ENCODE assay signal across 8 cellular contexts in the genomic region with DNA sequence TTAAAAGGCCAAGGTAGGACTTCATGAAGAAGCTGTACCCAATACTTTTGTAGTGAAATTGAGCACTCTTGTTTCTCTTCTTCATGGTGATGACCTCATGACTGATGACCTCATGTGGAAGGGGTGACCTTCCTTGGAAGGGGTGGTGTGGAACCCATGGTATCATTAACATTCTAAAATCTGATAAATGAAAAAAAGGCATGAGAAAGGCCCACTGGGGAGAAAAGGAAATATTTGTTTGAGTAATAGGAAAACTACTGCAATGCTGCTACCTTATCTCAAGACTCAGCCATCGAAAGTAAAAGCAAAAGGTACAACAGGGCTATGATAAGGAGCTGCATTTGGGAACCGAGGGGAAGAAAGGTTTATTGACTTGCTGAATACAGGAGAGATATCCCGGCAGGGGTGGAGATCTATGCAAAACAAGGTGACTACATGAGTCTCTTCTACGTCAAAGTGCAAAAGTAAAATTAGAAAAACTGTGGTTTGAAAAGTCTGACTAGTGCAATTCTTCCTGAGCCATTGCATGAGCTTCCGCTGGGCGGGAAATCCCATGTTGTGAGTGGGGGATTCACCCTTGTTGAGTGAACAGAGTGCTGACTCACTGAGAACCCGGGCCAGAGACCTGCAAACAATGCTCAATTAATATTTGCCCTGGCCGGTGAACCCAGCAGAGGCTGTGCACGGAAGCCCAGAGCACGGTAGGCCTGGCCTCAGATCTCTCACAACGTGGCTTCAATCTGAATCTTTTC.
DNase-seq lines count a peak whose midpoint lies in the region; ATAC-seq, FAIRE-seq and TF ChIP-seq lines count a peak whose summit lies in the region.

No MANE protein-coding gene starts in this region.

- TF ChIP-seq CTCF in CD8-positive, alpha-beta T cell (IDR thresholded peaks at IDR 0.05) = no peak
- TF ChIP-seq CTCF in H1 (IDR thresholded peaks at IDR 0.05; ENCODE audit: control extremely low read depth in 1 of 3, insufficient read depth in 1 of 3, low read depth in 1 of 3, low read length in 3 of 3) (no peak), natural killer cell (IDR thresholded peaks at IDR 0.05) (no peak)

- no peaks in the 10 kb centered on the region for H3K79me2 ChIP-seq in H1 (ENCODE audit: control insufficient read depth in 1 of 2, insufficient read depth in 2 of 2, low read length in 2 of 2)

- H3K18ac ChIP-seq in H1 (ENCODE audit: extremely low read depth, low read length) = no peak overlapping the region

- no peak overlapping the region for H2BK20ac ChIP-seq in H1 (ENCODE audit: low read length)

- CTCF ChIA-PET in CD8-positive, alpha-beta T cell (lab: Charles Lee) = no interaction called here
- CTCF ChIA-PET in H1 (lab: Charles Lee; ENCODE audit: partially characterized antibody) = interaction anchor here (0.5 to 1.7 kb wide), 4 partner anchors 56 to 136 kb away, joined by 3 to 5 read pairs (median 4); no protein-coding TSS in a partner anchor

- DNase-seq in CD8-positive, alpha-beta T cell = peak; percentile 2 to 59 (median 20)
- DNase-seq in HK-2 (ENCODE audit: unreplicated experiment) (peak; percentile 71), H1 (ENCODE audit: low read depth in 1 of 2, low spot score in 2 of 2) (no peak), natural killer cell (no peak), superior temporal gyrus (ENCODE audit: extremely low spot score) (peak; percentile 54), OCI-M2 (lab: John Stamatoyannopoulos, UW; ENCODE audit: unreplicated experiment) (no peak)
- peak; percentile 61 to 65 for DNase-seq in activated CD4-positive, alpha-beta T cell treated with anti-CD3 and anti-CD28 coated beads for 24 hours (ENCODE audit: low read depth in 2 of 2)

- H3K79me1 ChIP-seq in H1 (ENCODE audit: low read depth, low read length) = no peaks in the 10 kb centered on the region

- H4K91ac ChIP-seq in H1 (replicated peaks; ENCODE audit: insufficient read length, low read length) = no peak overlapping the region

- H4K20me1 ChIP-seq in H1 (replicated peaks in 1 of 2; ENCODE audit: control insufficient read depth in 1 of 2, insufficient read depth in 2 of 2, low read length in 2 of 2) = no peaks in the 10 kb centered on the region

- no peak overlapping the region for H2BK5ac ChIP-seq in H1 (ENCODE audit: low read depth, low read length)

- H2AK5ac ChIP-seq in H1 (ENCODE audit: low read depth, low read length) = no peak overlapping the region

- H3K27ac Mint-ChIP-seq in CD8-positive, alpha-beta T cell = peak overlapping the region; percentile 12
- peak overlapping the region in 1 of 2 donors; percentile 78 for H3K27ac Mint-ChIP-seq in natural killer cell

- no peaks in the 10 kb centered on the region for H3K36me3 Mint-ChIP-seq in CD8-positive, alpha-beta T cell
- no peaks in the 10 kb centered on the region for H3K36me3 Mint-ChIP-seq in natural killer cell

- no peak overlapping the region for H3K4me3 ChIP-seq in CD8-positive, alpha-beta T cell (ENCODE audit: low read depth, low read length)
- H3K4me3 ChIP-seq in H1 (ENCODE audit: extremely low read depth in 1 of 4, insufficient read depth in 2 of 4, low read depth in 3 of 4, low read length in 4 of 4) = no peak overlapping the region

- ATAC-seq in CD8-positive, alpha-beta T cell = peak; percentile 87
- peak; percentile 84 for ATAC-seq in GM19468 (IDR thresholded peaks at IDR 0.05; ENCODE audit: extremely low read depth, unreplicated experiment)
- ATAC-seq in natural killer cell = peak; percentile 81 to 88 (median 88)

- H3K9me3 ChIP-seq in CD8-positive, alpha-beta T cell (ENCODE audit: low read length) = no peaks in the 10 kb centered on the region
- peaks cover 0 to 8% of the 10 kb centered on the region in 2 experiments; a peak in 2 of 4 replicates for H3K9me3 ChIP-seq in H1 (ENCODE audit: insufficient read depth in 2 of 2, low read depth in 1 of 2, low read length in 1 of 2)

- intact Hi-C loops in CD8-positive, alpha-beta T cell (cut with DNase I, micrococcal nuclease) = no loop called here
- intact Hi-C loops in natural killer cell (cut with micrococcal nuclease) = no loop called here

- H3K4me3 Mint-ChIP-seq in CD8-positive, alpha-beta T cell = peak overlapping the region; percentile 68
- peak overlapping the region; percentile 33 for H3K4me3 Mint-ChIP-seq in natural killer cell

- no peak overlapping the region for H3K4ac ChIP-seq in H1 (replicated peaks; ENCODE audit: insufficient read length, low read depth, low read length)

- no peak for TF ChIP-seq EP300 in H1 (IDR thresholded peaks at IDR 0.05; ENCODE audit: borderline replicate concordance in 1 of 2, low read depth in 2 of 2, low read length in 2 of 2)

- 0 out of 2 replicates have a peak overlapping the region, but pooled peaks have one; percentile 52 for H2AFZ ChIP-seq in H1 (ENCODE audit: low read length)

- FAIRE-seq in H1 (lab: Jason Lieb, UNC) = no peak

- TF ChIP-seq RAD21 in H1 (IDR thresholded peaks at IDR 0.05 in 1 of 2, conservative IDR thresholded peaks at IDR 0.05 in 1 of 2; ENCODE audit: low read depth in 2 of 2, low read length in 2 of 2) = no peak

- no peak overlapping the region for H3K56ac ChIP-seq in H1 (replicated peaks; ENCODE audit: insufficient read length, low read depth, low read length)

- no peaks in the 10 kb centered on the region for H3K9me3 Mint-ChIP-seq in CD8-positive, alpha-beta T cell
- no peaks in the 10 kb centered on the region for H3K9me3 Mint-ChIP-seq in natural killer cell

- no peak overlapping the region for H3K27ac ChIP-seq in CD8-positive, alpha-beta T cell (ENCODE audit: low read depth, low read length)
- no peak overlapping the region for H3K27ac ChIP-seq in H1 (ENCODE audit: low read depth, low read length)

- no peak overlapping the region for H2BK120ac ChIP-seq in H1 (replicated peaks; ENCODE audit: low read depth, low read length)

- H3K4me2 ChIP-seq in H1 (ENCODE audit: insufficient read depth in 1 of 2, low read depth in 2 of 2, low read length in 2 of 2) = no peak overlapping the region

- H3K14ac ChIP-seq in H1 (ENCODE audit: insufficient read length) = no peak overlapping the region

- H3K27me3 Mint-ChIP-seq in CD8-positive, alpha-beta T cell (ENCODE audit: low read depth) = peaks cover 3% of the 10 kb centered on the region
- no peaks in the 10 kb centered on the region for H3K27me3 Mint-ChIP-seq in natural killer cell (ENCODE audit: low read depth in 2 of 2)

- POLR2A ChIA-PET in CD8-positive, alpha-beta T cell (lab: Charles Lee) = interaction anchor here (0.7 kb wide), 1 partner anchor 1506 kb away, joined by 4 read pairs; no protein-coding TSS in a partner anchor
- POLR2A ChIA-PET in H1 (lab: Charles Lee; ENCODE audit: partially characterized antibody) = no interaction called here

- H3K23me2 ChIP-seq in H1 (ENCODE audit: low read depth, low read length) = no peaks in the 10 kb centered on the region

- WGBS in H1 (ENCODE audit: extremely low coverage in 1 of 2, insufficient coverage in 1 of 2, insufficient read length in 1 of 2, insufficient replicate concordance in 2 of 2, low coverage in 1 of 2, low lambda C conversion rate in 2 of 2, missing lambda C conversion rate in 1 of 2), 2 experiments = 79% methylated on average over 11 of the region's 11 CpGs; no CpG with 5 or more reads in 1 of the 2 experiments

- no peak overlapping the region for H3K23ac ChIP-seq in H1 (ENCODE audit: insufficient read length)

- no peaks in the 10 kb centered on the region for H3K27me3 ChIP-seq in CD8-positive, alpha-beta T cell (ENCODE audit: insufficient read depth, low read length)
- no peaks in the 10 kb centered on the region; a peak in 1 of 7 replicates for H3K27me3 ChIP-seq in H1 (replicated peaks in 1 of 4; ENCODE audit: control insufficient read depth in 3 of 4, extremely low read depth in 1 of 4, insufficient read depth in 3 of 4, low read length in 3 of 4)

- TF ChIP-seq POLR2A in H1 (IDR thresholded peaks at IDR 0.05; ENCODE audit: control extremely low read depth in 1 of 2, low read depth in 2 of 2, low read length in 2 of 2) = no peak

- H2BK12ac ChIP-seq in H1 (ENCODE audit: low read depth, low read length) = no peak overlapping the region

- H4K8ac ChIP-seq in H1 (ENCODE audit: extremely low read depth, insufficient read depth, low read length) = no peak overlapping the region

- H2BK15ac ChIP-seq in H1 (ENCODE audit: low read length) = no peak overlapping the region

- H3K36me3 ChIP-seq in CD8-positive, alpha-beta T cell (ENCODE audit: insufficient read depth, low read length) = no peaks in the 10 kb centered on the region
- H3K36me3 ChIP-seq in H1 (ENCODE audit: control insufficient read depth in 2 of 4, insufficient read depth in 4 of 4, low read length in 3 of 4) = no peaks in the 10 kb centered on the region

- no peak overlapping the region for H4K5ac ChIP-seq in H1 (ENCODE audit: insufficient read length, low read depth, low read length)

- H3K4me1 ChIP-seq in CD8-positive, alpha-beta T cell (ENCODE audit: insufficient read depth, low read length) = no peaks in the 10 kb centered on the region
- H3K4me1 ChIP-seq in H1 (replicated peaks in 1 of 4; ENCODE audit: control insufficient read depth in 3 of 4, insufficient read depth in 4 of 4, low read length in 3 of 4) = no peaks in the 10 kb centered on the region; a peak in 1 of 7 replicates

- H3K4me1 Mint-ChIP-seq in CD8-positive, alpha-beta T cell (ENCODE audit: low read depth) = peaks cover 8% of the 10 kb centered on the region
- H3K4me1 Mint-ChIP-seq in natural killer cell = peaks cover 0 to 11% of the 10 kb centered on the region in 2 donors

- H3K9ac ChIP-seq in H1 (replicated peaks in 1 of 4; ENCODE audit: extremely low read depth in 1 of 4, low read depth in 3 of 4, low read length in 3 of 4) = no peak overlapping the region

TF ChIP-seq in H1, 55 proteins besides CTCF, POLR2A, EP300 and RAD21 (continues in another document):
- TF ChIP-seq E2F6 (IDR thresholded peaks at IDR 0.05) (peak; percentile 81), ASH2L (IDR thresholded peaks at IDR 0.05; ENCODE audit: low read length) (no peak)

Comparison
In these comparisons a context has a peak if more than half of its experiments do, and no peak if none do; other contexts are left out.
1. DNase-seq: peak in CD8-positive, alpha-beta T cell (7 of 7), HK-2 (single experiment), activated CD4-positive, alpha-beta T cell treated with anti-CD3 and anti-CD28 coated beads for 24 hours (2 of 2) and superior temporal gyrus (single experiment); none in H1 (0 of 2), natural killer cell (single experiment) and OCI-M2 (single experiment).
2. Peak in every context shown above with its lines, with median percentiles within 50 percentile points of each other: ATAC-seq.